In genomic region chr16:88526008-88526905, GRCh38 we compare ENCODE assay signal across 24 cellular contexts. TPM values are rescaled to one million over a fixed set of nuclear protein-coding genes. Genes with fewer than 3 reads are reported as not detected.
DNase-seq lines count a peak whose midpoint lies in the region; ATAC-seq, FAIRE-seq and TF ChIP-seq lines count a peak whose summit lies in the region.
"Had no signal": no experiment of that assay in that cellular context is flagged by ENCODE, and none has a peak within 500 bp of the region (broad histone marks: within the 10 kb centered on the region; RNA-seq: fewer than 3 reads in every experiment).

No MANE protein-coding gene starts in this region.

- peak overlapping the region in 2 of 11 experiments; percentile 27 to 32; a peak in 3 of 22 replicates for H3K27ac ChIP-seq in BLaER1 treated with 17β-estradiol and CSF1 and Interleukin-3, amounts not matched to agents 10 nM and 100 nM
- H3K27ac ChIP-seq in H1 (ENCODE audit: low read depth, low read length) = no peak overlapping the region
- no peak overlapping the region for H3K27ac ChIP-seq in neuronal stem cell (replicated peaks; ENCODE audit: low read length)
- H3K27ac ChIP-seq in tibial artery = no peak overlapping the region
- H3K27ac ChIP-seq: testis had no signal

- H3K27me3 Mint-ChIP-seq in activated naive CD4-positive, alpha-beta T cell treated with anti-CD3 and anti-CD28 coated beads for 36 hours (ENCODE audit: low read depth) = no peaks in the 10 kb centered on the region
- H3K27me3 Mint-ChIP-seq: activated B cell treated with CpG ODN at 0.5 μM for 24 hours; activated CD4-positive, alpha-beta memory T cell treated with anti-CD3 and anti-CD28 coated beads for 36 hours; CD4-positive, alpha-beta memory T cell had no signal

- TF ChIP-seq POLR2A in NB4 (IDR thresholded peaks at IDR 0.05; ENCODE audit: extremely low read depth, insufficient read length) (no peak), H1 (IDR thresholded peaks at IDR 0.05; ENCODE audit: control extremely low read depth in 1 of 2, low read depth in 2 of 2, low read length in 2 of 2) (no peak)

- no peaks in the 10 kb centered on the region for H3K27me3 ChIP-seq in BLaER1 treated with 17β-estradiol and CSF1 and Interleukin-3, amounts not matched to agents 10 nM and 100 nM
- H3K27me3 ChIP-seq in H1 (replicated peaks in 1 of 4; ENCODE audit: control insufficient read depth in 3 of 4, extremely low read depth in 1 of 4, insufficient read depth in 3 of 4, low read length in 3 of 4) (no peaks in the 10 kb centered on the region), neuronal stem cell (ENCODE audit: control insufficient read depth in 3 of 3, insufficient read depth in 3 of 3, low read depth in 1 of 3, low read length in 3 of 3) (no peaks in the 10 kb centered on the region), tibial artery (peaks cover 0 to 53% of the 10 kb centered on the region in 2 donors)
- H3K27me3 ChIP-seq: MG63, testis had no signal

- peaks cover 20 to 94% (median 77%) of the 10 kb centered on the region in 10 experiments for H3K4me1 ChIP-seq in BLaER1 treated with 17β-estradiol and CSF1 and Interleukin-3, amounts not matched to agents 10 nM and 100 nM
- H3K4me1 ChIP-seq in H1 (replicated peaks in 1 of 4; ENCODE audit: control insufficient read depth in 3 of 4, insufficient read depth in 4 of 4, low read length in 3 of 4) = peaks cover 0 to 15% (median 7%) of the 10 kb centered on the region in 4 experiments; a peak in 5 of 7 replicates
- H3K4me1 ChIP-seq in neuronal stem cell (ENCODE audit: control insufficient read depth in 2 of 2, insufficient read depth in 1 of 2, low read depth in 1 of 2, low read length in 2 of 2) = peaks cover 3 to 14% of the 10 kb centered on the region in 2 donors
- peaks cover 0 to 26% (median 4%) of the 10 kb centered on the region in 4 donors for H3K4me1 ChIP-seq in tibial artery

- H3K4me3 ChIP-seq in BLaER1 treated with 17β-estradiol and CSF1 and Interleukin-3, amounts not matched to agents 10 nM and 100 nM = no peak overlapping the region
- no peak overlapping the region for H3K4me3 ChIP-seq in NB4 (ENCODE audit: low read depth, low read length)
- no peak overlapping the region for H3K4me3 ChIP-seq in H1 (ENCODE audit: extremely low read depth in 1 of 4, insufficient read depth in 2 of 4, low read depth in 3 of 4, low read length in 4 of 4)
- H3K4me3 ChIP-seq in neuronal stem cell (ENCODE audit: low read length in 2 of 2) = no peak overlapping the region
- no peak overlapping the region for H3K4me3 ChIP-seq in tibial artery
- H3K4me3 ChIP-seq: MG63, testis had no signal

- no peaks in the 10 kb centered on the region for H3K36me3 Mint-ChIP-seq in activated naive CD4-positive, alpha-beta T cell treated with anti-CD3 and anti-CD28 coated beads for 36 hours (ENCODE audit: low read depth)
- H3K36me3 Mint-ChIP-seq: activated CD4-positive, alpha-beta memory T cell treated with anti-CD3 and anti-CD28 coated beads for 36 hours had no signal

- peak overlapping the region in 8 of 11 experiments; percentile 12 to 66 (median 45); a peak in 10 of 22 replicates for H3K9ac ChIP-seq in BLaER1 treated with 17β-estradiol and CSF1 and Interleukin-3, amounts not matched to agents 10 nM and 100 nM
- H3K9ac ChIP-seq in H1 (replicated peaks in 1 of 4; ENCODE audit: extremely low read depth in 1 of 4, low read depth in 3 of 4, low read length in 3 of 4) (0 out of 7 replicates have a peak overlapping the region, but pooled peaks of 1 of the 4 experiments have one; percentile 15), neuronal stem cell (ENCODE audit: low read depth, low read length, poor library complexity) (peak overlapping the region; percentile 44)

- TF ChIP-seq CTCF in NB4 (IDR thresholded peaks at IDR 0.05; ENCODE audit: low read depth, low read length) (no peak), H1 (IDR thresholded peaks at IDR 0.05; ENCODE audit: control extremely low read depth in 1 of 3, insufficient read depth in 1 of 3, low read depth in 1 of 3, low read length in 3 of 3) (no peak), tibial artery (IDR thresholded peaks at IDR 0.05) (no peak)

- H3K79me1 ChIP-seq in H1 (ENCODE audit: low read depth, low read length) (no peaks in the 10 kb centered on the region), neuronal stem cell (ENCODE audit: low read depth, low read length) (peaks cover 7% of the 10 kb centered on the region)

- H2BK15ac ChIP-seq in H1 (ENCODE audit: low read length) (no peak overlapping the region), neuronal stem cell (ENCODE audit: low read length) (no peak overlapping the region)

- peaks cover 0 to 21% (median 0%) of the 10 kb centered on the region in 11 experiments; a peak in 8 of 22 replicates for H3K36me3 ChIP-seq in BLaER1 treated with 17β-estradiol and CSF1 and Interleukin-3, amounts not matched to agents 10 nM and 100 nM
- no peaks in the 10 kb centered on the region; a peak in 1 of 8 replicates for H3K36me3 ChIP-seq in H1 (ENCODE audit: control insufficient read depth in 2 of 4, insufficient read depth in 4 of 4, low read length in 3 of 4)
- H3K36me3 ChIP-seq in neuronal stem cell (replicated peaks in 1 of 2; ENCODE audit: control insufficient read depth in 2 of 2, insufficient read depth in 2 of 2, low read length in 2 of 2) = no peaks in the 10 kb centered on the region
- peaks cover 0 to 15% (median 0%) of the 10 kb centered on the region in 3 donors for H3K36me3 ChIP-seq in tibial artery
- H3K36me3 ChIP-seq: MG63 had no signal

- peak overlapping the region; percentile 67 to 89 (median 82) for H3K4me2 ChIP-seq in BLaER1 treated with 17β-estradiol and CSF1 and Interleukin-3, amounts not matched to agents 10 nM and 100 nM
- no peak overlapping the region for H3K4me2 ChIP-seq in H1 (ENCODE audit: insufficient read depth in 1 of 2, low read depth in 2 of 2, low read length in 2 of 2)
- H3K4me2 ChIP-seq in neuronal stem cell (ENCODE audit: insufficient read depth, low read length, poor library complexity, severe bottlenecking) = no peak overlapping the region

- no peak for TF ChIP-seq RAD21 in H1 (IDR thresholded peaks at IDR 0.05 in 1 of 2, conservative IDR thresholded peaks at IDR 0.05 in 1 of 2; ENCODE audit: low read depth in 2 of 2, low read length in 2 of 2)

- H4K20me1 ChIP-seq in BLaER1 treated with 17β-estradiol and CSF1 and Interleukin-3, amounts not matched to agents 10 nM and 100 nM = peaks cover 0 to 96% (median 42%) of the 10 kb centered on the region in 11 experiments; a peak in 17 of 22 replicates
- peaks cover 1 to 9% of the 10 kb centered on the region in 2 experiments for H4K20me1 ChIP-seq in H1 (replicated peaks in 1 of 2; ENCODE audit: control insufficient read depth in 1 of 2, insufficient read depth in 2 of 2, low read length in 2 of 2)

- intact Hi-C loops in activated naive CD4-positive, alpha-beta T cell treated with anti-CD3 and anti-CD28 coated beads for 36 hours (cut with micrococcal nuclease) = loop anchor here (2.0 kb wide), 1 partner anchor 71 kb away; no protein-coding TSS in a partner anchor
- intact Hi-C loops in tibial artery (cut with DNase I; ENCODE audit: low total_unique reads) = loop anchor here (2.0 kb wide), 1 partner anchor 81 kb away; no protein-coding TSS in a partner anchor

- H4K5ac ChIP-seq in H1 (ENCODE audit: insufficient read length, low read depth, low read length) = no peak overlapping the region

- H2BK5ac ChIP-seq in H1 (ENCODE audit: low read depth, low read length) = 0 out of 2 replicates have a peak overlapping the region, but pooled peaks have one; percentile 30
- H2BK5ac ChIP-seq in neuronal stem cell (ENCODE audit: low read length) = no peak overlapping the region

- no peak overlapping the region for H3K56ac ChIP-seq in H1 (replicated peaks; ENCODE audit: insufficient read length, low read depth, low read length)

- H3K23ac ChIP-seq in H1 (ENCODE audit: insufficient read length) = no peak overlapping the region
- peak overlapping the region; percentile 98 for H3K23ac ChIP-seq in neuronal stem cell (ENCODE audit: low read depth, low read length, poor library complexity)

- peak overlapping the region; percentile 85; the same call in 1 of the 2 replicates for H4K8ac ChIP-seq in H1 (ENCODE audit: extremely low read depth, insufficient read depth, low read length)
- no peak overlapping the region for H4K8ac ChIP-seq in neuronal stem cell (ENCODE audit: low read depth, low read length)

- no peak for ATAC-seq in HG03457 (IDR thresholded peaks at IDR 0.05; ENCODE audit: unreplicated experiment)

- H3K4me3 Mint-ChIP-seq in activated naive CD4-positive, alpha-beta T cell treated with anti-CD3 and anti-CD28 coated beads for 36 hours = no peak overlapping the region
- H3K4me3 Mint-ChIP-seq: activated B cell treated with CpG ODN at 0.5 μM for 24 hours; activated CD4-positive, alpha-beta memory T cell treated with anti-CD3 and anti-CD28 coated beads for 36 hours; CD4-positive, alpha-beta memory T cell; nephron; stimulated activated effector memory CD8-positive, alpha-beta T cell treated with anti-CD3 and anti-CD28 coated beads, Interleukin-12 subunit alpha, Interleukin-12 subunit beta, amount 100 ng/mL, for 72 hours had no signal

- CTCF ChIA-PET in H1 (lab: Charles Lee; ENCODE audit: partially characterized antibody) = interaction anchor here (0.9 to 4.6 kb wide), 5 partner anchors 21 to 89 kb away, joined by 3 to 21 read pairs (median 4); no protein-coding TSS in a partner anchor
- CTCF ChIA-PET in activated naive CD4-positive, alpha-beta T cell treated with anti-CD3 and anti-CD28 coated beads for 36 hours (lab: Charles Lee) = no interaction called here

- H3K4me1 Mint-ChIP-seq in activated naive CD4-positive, alpha-beta T cell treated with anti-CD3 and anti-CD28 coated beads for 36 hours (ENCODE audit: low read depth) = peaks cover 1% of the 10 kb centered on the region

- 91% methylated on average over 18 of the region's 29 CpGs; no CpG with 5 or more reads in 1 of the 2 experiments for WGBS in H1 (ENCODE audit: extremely low coverage in 1 of 2, insufficient coverage in 1 of 2, insufficient read length in 1 of 2, insufficient replicate concordance in 2 of 2, low coverage in 1 of 2, low lambda C conversion rate in 2 of 2, missing lambda C conversion rate in 1 of 2), 2 experiments
- WGBS in neuronal stem cell (ENCODE audit: extremely low coverage in 2 of 2, insufficient read length in 2 of 2, insufficient replicate concordance in 1 of 2), 2 donors = no CpG with 5 or more reads among the region's 29 CpGs

- POLR2A ChIA-PET in H1 (lab: Charles Lee; ENCODE audit: partially characterized antibody) = interaction anchor here (0.6 to 1.2 kb wide), 2 partner anchors 17 to 26 kb away, joined by 3 to 4 read pairs; no protein-coding TSS in a partner anchor

- H2AK5ac ChIP-seq in H1 (ENCODE audit: low read depth, low read length) (no peak overlapping the region), neuronal stem cell (ENCODE audit: low read depth, low read length) (peak overlapping the region; percentile 94)

- H3K9me3 Mint-ChIP-seq in activated naive CD4-positive, alpha-beta T cell treated with anti-CD3 and anti-CD28 coated beads for 36 hours = no peaks in the 10 kb centered on the region
- H3K9me3 Mint-ChIP-seq: activated B cell treated with CpG ODN at 0.5 μM for 24 hours; activated CD4-positive, alpha-beta memory T cell treated with anti-CD3 and anti-CD28 coated beads for 36 hours; CD4-positive, alpha-beta memory T cell; nephron; stimulated activated effector memory CD8-positive, alpha-beta T cell treated with anti-CD3 and anti-CD28 coated beads, Interleukin-12 subunit alpha, Interleukin-12 subunit beta, amount 100 ng/mL, for 72 hours had no signal

- no peak overlapping the region for H2BK20ac ChIP-seq in H1 (ENCODE audit: low read length)

- H2BK12ac ChIP-seq in H1 (ENCODE audit: low read depth, low read length) = no peak overlapping the region
- H2BK12ac ChIP-seq in neuronal stem cell (ENCODE audit: low read length) = no peak overlapping the region

- H3K23me2 ChIP-seq in H1 (ENCODE audit: low read depth, low read length) = no peaks in the 10 kb centered on the region

- no peak overlapping the region for H3K4ac ChIP-seq in H1 (replicated peaks; ENCODE audit: insufficient read length, low read depth, low read length)
- no peak overlapping the region for H3K4ac ChIP-seq in neuronal stem cell (ENCODE audit: low read length)

- H3K27ac Mint-ChIP-seq in activated naive CD4-positive, alpha-beta T cell treated with anti-CD3 and anti-CD28 coated beads for 36 hours = no peak overlapping the region
- H3K27ac Mint-ChIP-seq: activated B cell treated with CpG ODN at 0.5 μM for 24 hours; activated CD4-positive, alpha-beta memory T cell treated with anti-CD3 and anti-CD28 coated beads for 36 hours; nephron; stimulated activated effector memory CD8-positive, alpha-beta T cell treated with anti-CD3 and anti-CD28 coated beads, Interleukin-12 subunit alpha, Interleukin-12 subunit beta, amount 100 ng/mL, for 72 hours had no signal

- no peaks in the 10 kb centered on the region for H3K9me3 ChIP-seq in BLaER1 treated with 17β-estradiol and CSF1 and Interleukin-3, amounts not matched to agents 10 nM and 100 nM (replicated peaks in 1 of 11)
- H3K9me3 ChIP-seq in H1 (ENCODE audit: insufficient read depth in 2 of 2, low read depth in 1 of 2, low read length in 1 of 2) (no peaks in the 10 kb centered on the region), neuronal stem cell (replicated peaks in 1 of 2; ENCODE audit: control insufficient read depth in 2 of 2, insufficient read depth in 1 of 2, low read depth in 1 of 2, low read length in 2 of 2) (no peaks in the 10 kb centered on the region), tibial artery (no peaks in the 10 kb centered on the region)
- H3K9me3 ChIP-seq: MG63, testis had no signal

- H4K91ac ChIP-seq in H1 (replicated peaks; ENCODE audit: insufficient read length, low read length) = no peak overlapping the region
- H4K91ac ChIP-seq in neuronal stem cell (ENCODE audit: low read depth, low read length, poor library complexity) = no peak overlapping the region

- no peak for FAIRE-seq in H1 (lab: Jason Lieb, UNC)
- FAIRE-seq: endometrium, GM18507 had no signal

- H2AFZ ChIP-seq in H1 (ENCODE audit: low read length) = no peak overlapping the region
- no peak overlapping the region for H2AFZ ChIP-seq in neuronal stem cell (ENCODE audit: low read length)

- no peaks in the 10 kb centered on the region for H3K79me2 ChIP-seq in H1 (ENCODE audit: control insufficient read depth in 1 of 2, insufficient read depth in 2 of 2, low read length in 2 of 2)

- H3K18ac ChIP-seq in H1 (ENCODE audit: extremely low read depth, low read length) = no peak overlapping the region
- peak overlapping the region; percentile 17 for H3K18ac ChIP-seq in neuronal stem cell (ENCODE audit: low read length)

- DNase-seq in NB4 (ENCODE audit: low read depth) = peak; percentile 35
- DNase-seq in H1 (ENCODE audit: low read depth in 1 of 2, low spot score in 2 of 2) = no peak
- no peak for DNase-seq in neuronal stem cell (ENCODE audit: low spot score)
- no peak for DNase-seq in NCI-H526 treated with DMSO at 0.1 percent for 48 hours (lab: John Stamatoyannopoulos, UW)
- DNase-seq in activated naive CD4-positive, alpha-beta T cell treated with anti-CD3 and anti-CD28 coated beads for 36 hours = no peak
- DNase-seq in tibial artery = no peak
- DNase-seq: activated B cell treated with CpG ODN at 0.5 μM for 24 hours; activated CD4-positive, alpha-beta memory T cell treated with anti-CD3 and anti-CD28 coated beads for 36 hours; activated gamma-delta T cell; CD4-positive, alpha-beta memory T cell; cortex of kidney; DMS153; GOT3; MG63; NCI-H1694 treated with DMSO at 0.1 percent for 48 hours; NCI-H748 treated with DMSO at 0.1 percent for 48 hours; stimulated activated CD4-positive, alpha-beta T cell treated with anti-CD3 and anti-CD28 coated beads, Interleukin-2, amount 100 ng/mL, for 24 hours; testis had no signal

- H2BK120ac ChIP-seq in H1 (replicated peaks; ENCODE audit: low read depth, low read length) = no peak overlapping the region
- H2BK120ac ChIP-seq in neuronal stem cell (ENCODE audit: low read depth, low read length) = no peak overlapping the region

- H3K14ac ChIP-seq in H1 (ENCODE audit: insufficient read length) = no peak overlapping the region
- peak overlapping the region; percentile 38 for H3K14ac ChIP-seq in neuronal stem cell (ENCODE audit: low read length)

- no peak for TF ChIP-seq EP300 in H1 (IDR thresholded peaks at IDR 0.05; ENCODE audit: borderline replicate concordance in 1 of 2, low read depth in 2 of 2, low read length in 2 of 2)

RNA-seq across cellular contexts. Expression of gene ZC3H18, which starts 43.9 kb away (rescaled TPM):
- total RNA-seq in H1 (2021; fragmentation: NEBNext Ultra II Directional; extraction: Animal tissue kit (Norgen Biotek cat#: 25700)) = 70.3 and 73.2 TPM in 2 replicates
- 12.1 and 19.2 TPM in 2 replicates for polyA plus RNA-seq in H1 (2011; rRNA removed)
- polyA plus RNA-seq in H1 (2011; cell fraction: cytosol; rRNA removed) = 17.0 TPM
- 42.7 TPM for polyA plus RNA-seq in H1 (2011; cell fraction: nucleus; rRNA removed)
- 44.2 to 48.4 TPM (median 46.4 TPM) in 4 replicates for polyA plus RNA-seq in H1 (2012, experiment 1 of 2)
- 35.2 TPM for polyA plus RNA-seq in H1 (2012, experiment 2 of 2)
- polyA plus RNA-seq in H1 (2013, experiment 1 of 2) = 47.2 TPM
- 44.5 TPM for polyA plus RNA-seq in H1 (2013, experiment 2 of 2)
- polyA minus RNA-seq in H1 (2011; rRNA and poly(A)+ RNA removed) = 6.4 and 11.1 TPM in 2 replicates
- polyA minus RNA-seq in H1 (2011; cell fraction: cytosol; rRNA and poly(A)+ RNA removed) = 19.7 TPM
- polyA minus RNA-seq in H1 (2011; cell fraction: nucleus; rRNA and poly(A)+ RNA removed) = 18.5 TPM
- 48.7 TPM for polyA plus RNA-seq in neuronal stem cell (2013, experiment 1 of 2)
- 49.9 TPM for polyA plus RNA-seq in neuronal stem cell (2013, experiment 2 of 2)
- 10 to 100 TPM; 55.8 to 58.5 TPM for total RNA-seq in activated naive CD4-positive, alpha-beta T cell treated with anti-CD3 and anti-CD28 coated beads for 36 hours

Comparison
In these comparisons a context has a peak if more than half of its experiments do, and no peak if none do; other contexts are left out.
1. H3K4me2 ChIP-seq: peak in BLaER1 treated with 17β-estradiol and CSF1 and Interleukin-3, amounts not matched to agents 10 nM and 100 nM (11 of 11); none in H1 (0 of 2) and neuronal stem cell (single experiment).